28 cellular contexts compared by ENCODE assay signal in genomic region chr2:19250906-19251305, GRCh38.
"Had no signal": no experiment of that assay in that cellular context is flagged by ENCODE, and none has a peak within 500 bp of the region (broad histone marks: within the 10 kb centered on the region; RNA-seq: fewer than 3 reads in every experiment).

No MANE protein-coding gene starts in this region.

- DNase-seq: islet precursor cell; left ventricle myocardium inferior; mesendoderm; midbrain; mucosa of descending colon; naive thymus-derived CD4-positive, alpha-beta T cell; nucleus accumbens; pancreas; posterior cingulate gyrus; retina; right cardiac atrium; small intestine; stimulated activated CD4-positive, alpha-beta T cell treated with anti-CD3 and anti-CD28 coated beads, Interleukin-1b, Interleukin-23, amount 100 ng/mL, for 48 hours; stimulated activated CD4-positive, alpha-beta T cell treated with anti-CD3 and anti-CD28 coated beads, Interleukin-2, amount 100 ng/mL, for 48 hours; stimulated activated CD4-positive, alpha-beta T cell treated with anti-CD3 and anti-CD28 coated beads, Interleukin-4, amount 100 ng/mL, for 4 hours; stimulated activated CD8-positive, alpha-beta memory T cell treated with anti-CD3 and anti-CD28 coated beads, Interleukin-4, amount 100 ng/mL, for 48 hours; stimulated activated naive CD4-positive, alpha-beta T cell treated with Interleukin-2 at 50 U/mL for 16 hours; stimulated activated naive CD8-positive, alpha-beta T cell treated with anti-CD3 and anti-CD28 coated beads, Interleukin-15, amount 100 ng/mL, for 72 hours; substantia nigra; thyroid gland; transverse colon; upper lobe of left lung had no signal

- H3K4me3 Mint-ChIP-seq: naive thymus-derived CD4-positive, alpha-beta T cell; natural killer cell treated with Interleukin-12 subunit alpha and Interleukin-12 subunit beta and Interleukin-15 and Interleukin-18, amount 100 ng/mL, for 72 hours; neural crest cell; stimulated activated memory B cell treated with anti-CD40 and anti-IgM and Interleukin-4, amounts not matched to agents 10 μg/mL and 1 μg/mL and 100 μg/mL, for 72 hours; stimulated activated naive CD8-positive, alpha-beta T cell treated with anti-CD3 and anti-CD28 coated beads, Interleukin-15, amount 100 ng/mL, for 72 hours had no signal

- H3K36me3 Mint-ChIP-seq: naive thymus-derived CD4-positive, alpha-beta T cell; natural killer cell treated with Interleukin-12 subunit alpha and Interleukin-12 subunit beta and Interleukin-15 and Interleukin-18, amount 100 ng/mL, for 72 hours; stimulated activated memory B cell treated with anti-CD40 and anti-IgM and Interleukin-4, amounts not matched to agents 10 μg/mL and 1 μg/mL and 100 μg/mL, for 72 hours had no signal

- H3K4me3 ChIP-seq: left ventricle myocardium inferior, lung, mucosa of descending colon, pancreas, prostate gland, thyroid gland, transverse colon, upper lobe of left lung, vagina had no signal

- H3K27ac ChIP-seq: left ventricle myocardium inferior, pancreas, prostate gland, thyroid gland, transverse colon, upper lobe of left lung, vagina had no signal

- H3K9me3 ChIP-seq: left ventricle myocardium inferior, mucosa of descending colon, pancreas, prostate gland, thyroid gland, transverse colon, upper lobe of left lung, vagina had no signal

- H3K27me3 ChIP-seq: pancreas, thyroid gland, transverse colon, upper lobe of left lung, vagina had no signal

- H3K27ac Mint-ChIP-seq: naive thymus-derived CD4-positive, alpha-beta T cell; natural killer cell treated with Interleukin-12 subunit alpha and Interleukin-12 subunit beta and Interleukin-15 and Interleukin-18, amount 100 ng/mL, for 72 hours; stimulated activated memory B cell treated with anti-CD40 and anti-IgM and Interleukin-4, amounts not matched to agents 10 μg/mL and 1 μg/mL and 100 μg/mL, for 72 hours; stimulated activated naive CD8-positive, alpha-beta T cell treated with anti-CD3 and anti-CD28 coated beads, Interleukin-15, amount 100 ng/mL, for 72 hours had no signal

- H3K4me1 ChIP-seq: left ventricle myocardium inferior, pancreas, prostate gland, thyroid gland, transverse colon, upper lobe of left lung, vagina had no signal

- H3K36me3 ChIP-seq: left ventricle myocardium inferior, pancreas, prostate gland, thyroid gland, transverse colon, upper lobe of left lung, vagina had no signal

- H3K9me3 Mint-ChIP-seq: neural crest cell; stimulated activated memory B cell treated with anti-CD40 and anti-IgM and Interleukin-4, amounts not matched to agents 10 μg/mL and 1 μg/mL and 100 μg/mL, for 72 hours; stimulated activated naive CD8-positive, alpha-beta T cell treated with anti-CD3 and anti-CD28 coated beads, Interleukin-15, amount 100 ng/mL, for 72 hours had no signal

- H3K27me3 Mint-ChIP-seq: natural killer cell treated with Interleukin-12 subunit alpha and Interleukin-12 subunit beta and Interleukin-15 and Interleukin-18, amount 100 ng/mL, for 72 hours; stimulated activated memory B cell treated with anti-CD40 and anti-IgM and Interleukin-4, amounts not matched to agents 10 μg/mL and 1 μg/mL and 100 μg/mL, for 72 hours; stimulated activated naive CD8-positive, alpha-beta T cell treated with anti-CD3 and anti-CD28 coated beads, Interleukin-15, amount 100 ng/mL, for 72 hours had no signal

- H3K4me1 Mint-ChIP-seq: naive thymus-derived CD4-positive, alpha-beta T cell; stimulated activated memory B cell treated with anti-CD40 and anti-IgM and Interleukin-4, amounts not matched to agents 10 μg/mL and 1 μg/mL and 100 μg/mL, for 72 hours; stimulated activated naive CD8-positive, alpha-beta T cell treated with anti-CD3 and anti-CD28 coated beads, Interleukin-15, amount 100 ng/mL, for 72 hours had no signal
